Comparison of ENCODE assay signal across 8 cellular contexts in the genomic region with DNA sequence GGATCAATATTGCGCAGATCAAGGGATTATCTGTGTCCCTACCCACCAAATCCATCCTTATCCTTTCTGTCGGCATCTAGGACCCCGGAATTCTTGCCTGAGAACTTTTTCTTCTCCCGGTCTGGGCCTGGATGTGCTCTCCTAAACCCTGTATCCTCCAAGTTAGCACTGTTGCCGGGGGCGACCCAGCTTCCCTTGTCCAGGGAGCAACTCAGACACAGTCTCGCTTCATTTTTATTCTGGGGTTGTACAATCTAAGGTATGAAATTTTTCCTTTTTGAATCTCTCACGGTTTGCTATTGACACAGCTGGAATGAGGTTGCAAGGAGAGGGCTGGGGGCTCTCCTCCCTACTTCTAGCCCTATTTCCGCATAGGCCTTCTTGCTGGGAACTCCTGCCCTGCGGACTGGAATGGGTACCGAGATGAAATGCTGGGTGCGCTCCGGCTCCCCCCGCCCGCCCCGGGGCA. TPM values are rescaled to one million over a fixed set of nuclear protein-coding genes. Genes with fewer than 3 reads are reported as not detected.
A peak's percentile ranks its signal among the peaks of the same experiment; 100 is the strongest.
DNase-seq lines count a peak whose midpoint lies in the region; ATAC-seq and TF ChIP-seq lines count a peak whose summit lies in the region.

No MANE protein-coding gene starts in this region.

- TF ChIP-seq CTCF in coronary artery (IDR thresholded peaks at IDR 0.05), result no peak

- peaks cover 52 to 60% (median 53%) of the 10 kb centered on the region in 3 donors for H3K4me1 Mint-ChIP-seq in naive B cell

- H3K27ac ChIP-seq in KOPT-K1 (ENCODE audit: low read depth, low read length, poor library complexity, severe bottlenecking) (peak overlapping the region; percentile 84), coronary artery (peak overlapping the region; percentile 75 to 97)

- ATAC-seq in naive B cell (ENCODE audit: low read depth in 2 of 2), result no peak
- no peak for ATAC-seq in GM18870 (IDR thresholded peaks at IDR 0.05; ENCODE audit: unreplicated experiment)
- ATAC-seq in HG03280 (IDR thresholded peaks at IDR 0.05; ENCODE audit: unreplicated experiment), result no peak
- ATAC-seq in GM21825 (IDR thresholded peaks at IDR 0.05; ENCODE audit: unreplicated experiment), result no peak

- H3K36me3 Mint-ChIP-seq in naive B cell, result peaks cover 2 to 16% of the 10 kb centered on the region in 2 donors

- H3K4me3 Mint-ChIP-seq in naive B cell, result peak overlapping the region; percentile 94 to 100 (median 99)

- peak overlapping the region; percentile 89 for H3K4me3 ChIP-seq in coronary artery

- no peaks in the 10 kb centered on the region for H3K9me3 ChIP-seq in KOPT-K1 (ENCODE audit: insufficient read depth, low read length, poor library complexity, severe bottlenecking)

- no peaks in the 10 kb centered on the region for H3K27me3 Mint-ChIP-seq in naive B cell

- H3K36me3 ChIP-seq in KOPT-K1 (ENCODE audit: insufficient read depth, low read length), result peaks cover 26% of the 10 kb centered on the region

- DNase-seq in ELR (ENCODE audit: low read depth) (peak; percentile 3), coronary artery (ENCODE audit: low spot score) (no peak), naive B cell (no peak), NCI-H187 (lab: John Stamatoyannopoulos, UW) (no peak)

- peak overlapping the region; percentile 95 to 99 (median 97) for H3K27ac Mint-ChIP-seq in naive B cell

- H3K9me3 Mint-ChIP-seq in naive B cell, result peaks cover 0 to 2% (median 0%) of the 10 kb centered on the region in 7 donors

RNA-seq across cellular contexts. Expression of a gene that starts 0.4 kb away (rescaled TPM):
- 10 to 100 TPM; 24.1 to 67.8 (median 52.4) TPM for polyA plus RNA-seq in naive B cell (ENCODE audit: low read depth in 6 of 6)

RNA-seq across cellular contexts. Expression of a gene that starts 7.6 kb away (rescaled TPM):
- 10 to 100 TPM; 40.1 to 67.6 (median 50.4) TPM for polyA plus RNA-seq in naive B cell (ENCODE audit: low read depth in 6 of 6)

RNA-seq across cellular contexts. Expression of a gene that starts 13.8 kb away (rescaled TPM):
- 100 to 1,000 TPM; 129 to 187 (median 180) TPM for polyA plus RNA-seq in naive B cell (ENCODE audit: low read depth in 6 of 6)

RNA-seq across cellular contexts. Expression of a gene that starts 14.2 kb away (rescaled TPM):
- polyA plus RNA-seq in naive B cell (ENCODE audit: low read depth in 6 of 6), result 10 to 100 TPM; 57.5 to 87.9 (median 67.4) TPM

RNA-seq across cellular contexts. Expression of a gene that starts 32.8 kb away (rescaled TPM):
- polyA plus RNA-seq in naive B cell (ENCODE audit: low read depth in 6 of 6), result under 1 TPM in 5 of 6 donors, not detected in 1; 0.13 to 0.51 (median 0.40) TPM
